ENCODE assay signal across 11 cellular contexts in the genomic region with DNA sequence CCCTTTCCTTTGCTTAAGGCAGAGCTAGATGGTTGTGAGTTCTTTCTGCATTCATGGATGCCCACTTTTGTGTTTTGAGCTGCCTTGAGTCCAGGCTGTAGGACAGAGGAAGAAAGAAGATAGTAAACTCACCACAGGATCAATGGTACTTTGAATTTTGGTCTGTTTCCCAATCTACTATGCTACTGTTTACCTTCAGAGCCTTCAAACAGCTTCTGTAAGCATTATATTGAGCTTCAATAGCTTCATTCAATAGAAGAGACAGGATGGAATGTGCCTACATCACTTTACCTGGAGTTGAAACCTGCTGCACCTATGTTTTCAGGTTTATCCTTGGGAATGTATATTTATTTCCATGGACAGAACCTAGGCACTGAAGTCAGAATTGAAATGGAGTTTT.
"Had no signal": no experiment of that assay in that cellular context is flagged by ENCODE, and none has a peak within 500 bp of the region (broad histone marks: within the 10 kb centered on the region; RNA-seq: fewer than 3 reads in every experiment).

No MANE protein-coding gene starts in this region.

- H3K9me3 ChIP-seq: HAP-1 had no signal

- ATAC-seq: GM23338, HCT116 had no signal

- DNase-seq: GM23248, GOT3, H7, H9, HCEC 1CT, HFFc6 had no signal

- H3K4me2 ChIP-seq: GM23338 had no signal

- FAIRE-seq: H1, H54 had no signal

- H3K27ac ChIP-seq: GM23248 had no signal

- H3K4me1 ChIP-seq: HAP-1 had no signal

- H2AFZ ChIP-seq: GM23248, GM23338 had no signal

- H3K9ac ChIP-seq: GM23248 had no signal

- H3K36me3 ChIP-seq: HAP-1 had no signal

- H3K4me3 ChIP-seq: GM23248, GM23338, HAP-1 had no signal
